In the genomic region with DNA sequence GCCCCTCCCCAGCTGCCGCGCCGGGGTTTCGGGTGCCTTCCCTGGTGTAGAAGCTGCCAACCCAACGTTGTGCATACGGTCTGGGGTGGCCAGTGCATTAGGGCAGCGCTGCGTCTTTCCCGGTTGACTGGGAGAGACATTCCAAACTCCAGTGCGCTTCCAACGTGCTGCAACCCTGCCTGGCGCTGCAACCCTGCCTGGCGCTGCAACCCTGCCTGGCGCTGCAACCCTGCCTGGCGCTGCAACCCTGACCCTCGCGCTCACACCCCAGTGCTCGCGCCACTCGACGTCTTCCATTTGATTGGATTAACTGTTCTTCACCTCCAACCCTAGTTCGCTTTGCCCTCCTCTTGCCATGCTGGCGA, we compare ENCODE assay signal across 10 cellular contexts. TPM values are rescaled to one million over a fixed set of nuclear protein-coding genes. Genes with fewer than 3 reads are reported as not detected.
DNase-seq lines count a peak whose midpoint lies in the region; FAIRE-seq and TF ChIP-seq lines count a peak whose summit lies in the region.
"Had no signal": no experiment of that assay in that cellular context is flagged by ENCODE, and none has a peak within 500 bp of the region (broad histone marks: within the 10 kb centered on the region; RNA-seq: fewer than 3 reads in every experiment).

No MANE protein-coding gene starts in this region.

- TF ChIP-seq CTCF in astrocyte of the cerebellum (IDR thresholded peaks at IDR 0.05; ENCODE audit: low read depth, low read length, missing control alignments) = no peak
- TF ChIP-seq CTCF in kidney (IDR thresholded peaks at IDR 0.05; ENCODE audit: borderline replicate concordance, extremely low read depth, insufficient read depth) = no peak
- TF ChIP-seq CTCF in stomach (IDR thresholded peaks at IDR 0.05) = no peak
- no peak for TF ChIP-seq CTCF in GM13977 (IDR thresholded peaks at IDR 0.05; ENCODE audit: extremely low read depth, insufficient read depth, missing control alignments)

- H3K36me3 ChIP-seq in kidney (ENCODE audit: control insufficient read depth in 1 of 2, insufficient read depth in 2 of 2, low read length in 2 of 2) = no peaks in the 10 kb centered on the region
- H3K36me3 ChIP-seq in stomach = no peaks in the 10 kb centered on the region
- H3K36me3 ChIP-seq: SJSA1 had no signal

- in situ Hi-C loops in astrocyte of the cerebellum (cut with HindIII; ENCODE audit: low sequenced_read_pairs) = loop anchor here (25.0 kb wide), 1 partner anchor 227 kb away; the partner anchor contains the start of gene CNP
- in situ Hi-C loops in GM13977 (cut with MboI; ENCODE audit: low pct_unique_long_range_greater_than_20kb, low sequenced_read_pairs, unreplicated experiment) = loop anchor here (5.0 to 25.0 kb wide), 2 partner anchors 67 to 377 kb away; partner anchors contain the start of genes DHX58, HSPB9 and KAT2A

- no peaks in the 10 kb centered on the region for H3K9me3 ChIP-seq in kidney (ENCODE audit: control insufficient read depth in 1 of 2, low read length in 2 of 2)
- H3K9me3 ChIP-seq in stomach = no peaks in the 10 kb centered on the region
- H3K9me3 ChIP-seq: SJSA1 had no signal

- peaks cover 17 to 80% (median 54%) of the 10 kb centered on the region in 3 donors for H3K27me3 ChIP-seq in stomach

- TF ChIP-seq EP300 in stomach (IDR thresholded peaks at IDR 0.05) = no peak

- intact Hi-C loops in kidney (cut with DNase I) (loop anchor here (5.0 kb wide), 1 partner anchor 67 kb away; no protein-coding TSS in a partner anchor), stomach (cut with DNase I; ENCODE audit: low total_unique reads) (loop anchor here (5.0 kb wide), 1 partner anchor 67 kb away; no protein-coding TSS in a partner anchor)

- no peak overlapping the region for H3K9ac ChIP-seq in kidney (ENCODE audit: low read length in 2 of 2)

- DNase-seq in DMS153 treated with DMSO at 0.1 percent for 48 hours (lab: John Stamatoyannopoulos, UW; ENCODE audit: unreplicated experiment) (peak; percentile 1), DMS153 (lab: John Stamatoyannopoulos, UW) (no peak), astrocyte of the cerebellum (ENCODE audit: low read depth) (no peak), kidney (no peak), stomach (no peak), kidney tubule cell (ENCODE audit: low spot score) (no peak), GM13977 (ENCODE audit: low spot score) (no peak), DMS 273 treated with DMSO at 0.1 percent for 48 hours (lab: John Stamatoyannopoulos, UW) (no peak)
- DNase-seq: occipital lobe had no signal

- H3K4me1 ChIP-seq in kidney (ENCODE audit: control insufficient read depth in 1 of 2, insufficient read depth in 1 of 2, low read depth in 1 of 2, low read length in 2 of 2) = peaks cover 0 to 8% of the 10 kb centered on the region in 2 donors
- peaks cover 15 to 28% (median 22%) of the 10 kb centered on the region in 4 donors for H3K4me1 ChIP-seq in stomach

- TF ChIP-seq POLR2A in stomach (IDR thresholded peaks at IDR 0.05) = no peak

- H3K4me3 ChIP-seq in astrocyte of the cerebellum (ENCODE audit: low read depth, low read length) (peak overlapping the region; percentile 39), kidney (ENCODE audit: low read length in 2 of 2) (peak overlapping the region; percentile 34 to 58), stomach (peak overlapping the region; percentile 28 to 58 (median 42))
- H3K4me3 ChIP-seq: SJSA1 had no signal

- no peak for FAIRE-seq in kidney (lab: Jason Lieb, UNC)

- no peak overlapping the region for H3K27ac ChIP-seq in kidney (ENCODE audit: low read depth in 2 of 2, low read length in 2 of 2)
- no peak overlapping the region for H3K27ac ChIP-seq in stomach
- H3K27ac ChIP-seq: SJSA1 had no signal

- WGBS in stomach, 5 donors = 4 to 7% (median 5%) methylated on average over 17 to 23 of the region's 23 CpGs

RNA-seq across cellular contexts. Expression of gene HAP1, which starts 0.5 kb away (rescaled TPM):
- total RNA-seq in kidney (1.3 TPM), stomach (under 1 TPM in 1 of 5 donors, not detected in 4; 0.55 TPM)
- polyA plus RNA-seq in kidney (ENCODE audit: insufficient read depth, low read depth, low replicate concordance) (0.99 TPM), stomach (under 1 TPM; 0.31 to 0.85 (median 0.44) TPM)
- total RNA-seq: SJSA1 had no signal

RNA-seq across cellular contexts. Expression of gene GAST, which starts 22.8 kb away (rescaled TPM):
- total RNA-seq in kidney (not detected), stomach (10 to 100 TPM in 1 of 5 donors, not detected in 4; 32.7 TPM)
- polyA plus RNA-seq in kidney (ENCODE audit: insufficient read depth, low read depth, low replicate concordance) (not detected), stomach (1 to 10 TPM in 1 of 3 donors, not detected in 2; 1.3 TPM)
- total RNA-seq: occipital lobe, SJSA1 had no signal

RNA-seq across cellular contexts. Expression of gene EIF1, which starts 46.2 kb away (rescaled TPM):
- total RNA-seq in kidney (842 TPM), stomach (100 to 1,000 TPM in 3 of 5 donors, 10 to 100 TPM in 2; 62.4 to 255 (median 187) TPM)
- polyA plus RNA-seq in kidney (ENCODE audit: insufficient read depth, low read depth, low replicate concordance) (1,166 TPM), stomach (100 to 1,000 TPM; 333 to 972 (median 834) TPM)

RNA-seq across cellular contexts. Expression of gene JUP, which starts 51.6 kb away (rescaled TPM):
- total RNA-seq in kidney (223 TPM), stomach (100 to 1,000 TPM in 1 of 5 donors, 10 to 100 TPM in 4; 59.5 to 248 (median 84.8) TPM)
- polyA plus RNA-seq in kidney (ENCODE audit: insufficient read depth, low read depth, low replicate concordance) (148 TPM), stomach (100 to 1,000 TPM in 2 of 3 donors, 10 to 100 TPM in 1; 85.7 to 163 (median 154) TPM)
